In the genomic region with DNA sequence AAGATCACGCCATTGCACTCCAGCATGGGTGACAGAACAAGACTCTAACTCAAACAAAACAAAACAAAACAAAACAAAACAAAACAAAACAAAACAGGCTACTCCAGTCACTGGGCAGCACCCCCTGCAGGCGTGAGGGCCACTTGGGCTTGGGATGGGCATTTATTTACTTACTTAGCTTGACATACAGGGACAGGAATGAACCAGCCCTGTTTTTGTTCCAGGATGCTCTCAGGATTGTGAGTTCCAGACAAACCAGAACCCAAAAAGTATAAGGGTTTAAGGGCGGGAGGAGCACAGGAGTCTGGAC, we compare ENCODE assay signal across 26 cellular contexts. TPM values are rescaled to one million over a fixed set of nuclear protein-coding genes. Genes with fewer than 3 reads are reported as not detected.
DNase-seq lines count a peak whose midpoint lies in the region; ATAC-seq and TF ChIP-seq lines count a peak whose summit lies in the region.
"Had no signal": no experiment of that assay in that cellular context is flagged by ENCODE, and none has a peak within 500 bp of the region (broad histone marks: within the 10 kb centered on the region; RNA-seq: fewer than 3 reads in every experiment).

No MANE protein-coding gene starts in this region.

- peaks cover 10% of the 10 kb centered on the region for H3K79me2 ChIP-seq in DOHH2 (ENCODE audit: control insufficient read depth, low read length)

- no peaks in the 10 kb centered on the region for H3K27me3 Mint-ChIP-seq in neural crest cell (ENCODE audit: low read depth)
- no peaks in the 10 kb centered on the region for H3K27me3 Mint-ChIP-seq in stimulated activated naive CD8-positive, alpha-beta T cell treated with anti-CD3 and anti-CD28 coated beads, Interleukin-15, amount 100 ng/mL, for 72 hours
- H3K27me3 Mint-ChIP-seq: CD4-positive, alpha-beta memory T cell; stimulated activated naive B cell treated with anti-CD40 and anti-IgM and Interleukin-4, amounts not matched to agents 10 μg/mL and 1 μg/mL and 100 μg/mL, for 72 hours had no signal

- H3K4me1 Mint-ChIP-seq in neural crest cell, result peaks cover 17% of the 10 kb centered on the region
- H3K4me1 Mint-ChIP-seq in stimulated activated naive CD8-positive, alpha-beta T cell treated with anti-CD3 and anti-CD28 coated beads, Interleukin-15, amount 100 ng/mL, for 72 hours, result peaks cover 20% of the 10 kb centered on the region

- no peaks in the 10 kb centered on the region for H3K9me3 Mint-ChIP-seq in neural crest cell
- H3K9me3 Mint-ChIP-seq in stimulated activated naive CD8-positive, alpha-beta T cell treated with anti-CD3 and anti-CD28 coated beads, Interleukin-15, amount 100 ng/mL, for 72 hours, result no peaks in the 10 kb centered on the region
- H3K9me3 Mint-ChIP-seq: natural killer cell treated with Interleukin-12 subunit alpha and Interleukin-12 subunit beta and Interleukin-15 and Interleukin-18, amount 100 ng/mL, for 72 hours; stimulated activated naive B cell treated with anti-CD40 and anti-IgM and Interleukin-4, amounts not matched to agents 10 μg/mL and 1 μg/mL and 100 μg/mL, for 72 hours had no signal

- peaks cover 26% of the 10 kb centered on the region for H3K4me1 ChIP-seq in DOHH2 (ENCODE audit: control insufficient read depth, low read length)
- H3K4me1 ChIP-seq in SJCRH30, result peaks cover 5% of the 10 kb centered on the region
- H3K4me1 ChIP-seq in body of pancreas, result peaks cover 8% of the 10 kb centered on the region

- H3K4me2 ChIP-seq in DOHH2 (ENCODE audit: low read length), result no peak overlapping the region

- in situ Hi-C loops in brain microvascular endothelial cell (cut with HindIII; ENCODE audit: low pct_ligation_motif_present, low sequenced_read_pairs), result no loop called here

- H3K36me3 Mint-ChIP-seq in neural crest cell (ENCODE audit: low read depth), result no peaks in the 10 kb centered on the region

- no peaks in the 10 kb centered on the region for H3K9me3 ChIP-seq in DOHH2 (ENCODE audit: control insufficient read depth, insufficient read depth, low read length)
- H3K9me3 ChIP-seq in SJCRH30 (replicated peaks), result no peaks in the 10 kb centered on the region
- H3K9me3 ChIP-seq in body of pancreas, result no peaks in the 10 kb centered on the region
- H3K9me3 ChIP-seq: adrenal gland, esophagus squamous epithelium, left ventricle myocardium inferior, MG63, thyroid gland had no signal

- no peak for ATAC-seq in stimulated activated naive CD8-positive, alpha-beta T cell treated with anti-CD3 and anti-CD28 coated beads, Interleukin-15, amount 100 ng/mL, for 72 hours
- no peak for ATAC-seq in body of pancreas
- ATAC-seq: natural killer cell treated with Interleukin-12 subunit alpha and Interleukin-12 subunit beta and Interleukin-15 and Interleukin-18, amount 100 ng/mL, for 72 hours; stimulated activated naive B cell treated with anti-CD40 and anti-IgM and Interleukin-4, amounts not matched to agents 10 μg/mL and 1 μg/mL and 100 μg/mL, for 72 hours had no signal

- H3K27ac ChIP-seq in DOHH2 (ENCODE audit: low read depth, low read length), result no peak overlapping the region
- no peak overlapping the region for H3K27ac ChIP-seq in brain microvascular endothelial cell
- H3K27ac ChIP-seq in SJCRH30, result no peak overlapping the region
- no peak overlapping the region for H3K27ac ChIP-seq in body of pancreas
- H3K27ac ChIP-seq: esophagus squamous epithelium, left ventricle myocardium inferior, thyroid gland had no signal

- H3F3A ChIP-seq in DOHH2 (ENCODE audit: control insufficient read depth, insufficient read depth), result 0 out of 2 replicates have a peak, but pooled peaks cover 3% of the 10 kb centered on the region

- no peak for TF ChIP-seq POLR2A in body of pancreas (IDR thresholded peaks at IDR 0.05)

- peaks cover 2% of the 10 kb centered on the region; the same call in 1 of the 2 replicates for H3K36me3 ChIP-seq in DOHH2 (ENCODE audit: control insufficient read depth, low read length)
- H3K36me3 ChIP-seq in brain microvascular endothelial cell (replicated peaks), result no peaks in the 10 kb centered on the region
- no peaks in the 10 kb centered on the region for H3K36me3 ChIP-seq in SJCRH30
- no peaks in the 10 kb centered on the region for H3K36me3 ChIP-seq in body of pancreas (replicated peaks in 1 of 2; ENCODE audit: insufficient read depth in 1 of 2, low read depth in 2 of 2)
- H3K36me3 ChIP-seq: adrenal gland, esophagus squamous epithelium, left ventricle myocardium inferior, thyroid gland had no signal

- TF ChIP-seq CTCF in DOHH2 (IDR thresholded peaks at IDR 0.05; ENCODE audit: low read depth, low read length, poor library complexity, severe bottlenecking), result peak; percentile 30
- peak; percentile 44 for TF ChIP-seq CTCF in brain microvascular endothelial cell (IDR thresholded peaks at IDR 0.05; ENCODE audit: low read depth, low read length, missing control alignments)
- TF ChIP-seq CTCF in neural crest cell (conservative IDR thresholded peaks at IDR 0.05), result no peak
- no peak for TF ChIP-seq CTCF in body of pancreas (IDR thresholded peaks at IDR 0.05)

- no peak overlapping the region for H3K4me3 ChIP-seq in DOHH2 (ENCODE audit: low read length)
- no peak overlapping the region for H3K4me3 ChIP-seq in brain microvascular endothelial cell (ENCODE audit: low read depth, low read length)
- no peak overlapping the region for H3K4me3 ChIP-seq in SJCRH30
- no peak overlapping the region for H3K4me3 ChIP-seq in body of pancreas
- H3K4me3 ChIP-seq: adrenal gland, esophagus squamous epithelium, left ventricle myocardium inferior, MG63, thyroid gland had no signal

- peak; percentile 26 for DNase-seq in HuH-7 (ENCODE audit: low spot score)
- DNase-seq in brain microvascular endothelial cell, result no peak
- no peak for DNase-seq in neural crest cell (ENCODE audit: low read depth, low spot score)
- DNase-seq in stimulated activated naive CD8-positive, alpha-beta T cell treated with anti-CD3 and anti-CD28 coated beads, Interleukin-15, amount 100 ng/mL, for 72 hours, result no peak
- DNase-seq in DMS153 (lab: John Stamatoyannopoulos, UW), result no peak
- no peak for DNase-seq in SJCRH30
- DNase-seq in body of pancreas, result no peak
- DNase-seq: activated effector memory CD4-positive, alpha-beta T cell treated with anti-CD3 and anti-CD28 coated beads, Interleukin-2, amount 50 U/mL, for 16 hours; adrenal gland; CD4-positive, alpha-beta memory T cell; DMS79; esophagus squamous epithelium; head of caudate nucleus; left ventricle myocardium inferior; MG63; midbrain; NCI-H2171; NCI-H69; posterior cingulate gyrus; SIG-M5; stimulated activated CD4-positive, alpha-beta T cell treated with anti-CD3 and anti-CD28 coated beads, Interleukin-2, amount 100 ng/mL, for 24 hours; stimulated activated naive B cell treated with anti-CD40 and anti-IgM and Interleukin-4, amounts not matched to agents 10 μg/mL and 1 μg/mL and 100 μg/mL, for 72 hours; T-helper 1 cell had no signal

- no peaks in the 10 kb centered on the region for H3K9me2 ChIP-seq in DOHH2 (replicated peaks; ENCODE audit: control insufficient read depth, low read length)

- no peak overlapping the region for H3K27ac Mint-ChIP-seq in neural crest cell (ENCODE audit: unreplicated experiment)
- peak overlapping the region in 1 of 2 donors; percentile 36 for H3K27ac Mint-ChIP-seq in stimulated activated naive CD8-positive, alpha-beta T cell treated with anti-CD3 and anti-CD28 coated beads, Interleukin-15, amount 100 ng/mL, for 72 hours
- H3K27ac Mint-ChIP-seq: natural killer cell treated with Interleukin-12 subunit alpha and Interleukin-12 subunit beta and Interleukin-15 and Interleukin-18, amount 100 ng/mL, for 72 hours; stimulated activated naive B cell treated with anti-CD40 and anti-IgM and Interleukin-4, amounts not matched to agents 10 μg/mL and 1 μg/mL and 100 μg/mL, for 72 hours had no signal

- H3K4me3 Mint-ChIP-seq in neural crest cell, result peak overlapping the region; percentile 66
- no peak overlapping the region for H3K4me3 Mint-ChIP-seq in stimulated activated naive CD8-positive, alpha-beta T cell treated with anti-CD3 and anti-CD28 coated beads, Interleukin-15, amount 100 ng/mL, for 72 hours
- H3K4me3 Mint-ChIP-seq: natural killer cell treated with Interleukin-12 subunit alpha and Interleukin-12 subunit beta and Interleukin-15 and Interleukin-18, amount 100 ng/mL, for 72 hours; stimulated activated naive B cell treated with anti-CD40 and anti-IgM and Interleukin-4, amounts not matched to agents 10 μg/mL and 1 μg/mL and 100 μg/mL, for 72 hours had no signal

- no peaks in the 10 kb centered on the region; the same call in 1 of the 2 replicates for H3K27me3 ChIP-seq in DOHH2 (ENCODE audit: control insufficient read depth, low read length)
- H3K27me3 ChIP-seq in brain microvascular endothelial cell (replicated peaks), result no peaks in the 10 kb centered on the region
- H3K27me3 ChIP-seq in SJCRH30, result peaks cover 31% of the 10 kb centered on the region
- H3K27me3 ChIP-seq in body of pancreas, result no peaks in the 10 kb centered on the region
- H3K27me3 ChIP-seq: adrenal gland, esophagus squamous epithelium, MG63, thyroid gland had no signal

- 79 to 90% methylated on average over 3 of the region's 3 CpGs for WGBS in body of pancreas, 2 donors

- peaks cover 3% of the 10 kb centered on the region; the same call in 1 of the 2 replicates for H4K20me1 ChIP-seq in DOHH2 (ENCODE audit: control insufficient read depth, insufficient read depth, low read depth, low read length)

- intact Hi-C loops in body of pancreas (cut with DNase I), result no loop called here

RNA-seq across cellular contexts. Expression of a gene that starts 4.0 kb away (rescaled TPM):
- total RNA-seq in neural crest cell (43.3 and 43.8 TPM in 2 replicates), body of pancreas (10 to 100 TPM in 1 of 2 donors, 1 to 10 TPM in 1; 9.1 to 10.2 TPM)
- total RNA-seq in SJCRH30 (2014; rRNA removed; shearing (Covaris generic)), result 64.3 and 72.3 TPM in 2 replicates

Comparison
In these comparisons a context has a peak if more than half of its experiments do, and no peak if none do; other contexts are left out.
1. CTCF ChIP-seq: peak in DOHH2 (single experiment) and brain microvascular endothelial cell (single experiment); none in neural crest cell (single experiment) and body of pancreas (0 of 7).